12 cellular contexts compared by ENCODE assay signal in genomic region chr5:147874118-147874875, GRCh38. TPM values are rescaled to one million over a fixed set of nuclear protein-coding genes. Genes with fewer than 3 reads are reported as not detected.
A peak's percentile ranks its signal among the peaks of the same experiment; 100 is the strongest.
DNase-seq lines count a peak whose midpoint lies in the region; ATAC-seq and TF ChIP-seq lines count a peak whose summit lies in the region.
"Not testable (repeated sequence)": the region's sequence is repeated elsewhere in the genome, so short reads cannot be mapped to it uniquely, and the experiment has no call there.
"Had no signal": no experiment of that assay in that cellular context is flagged by ENCODE, and none has a peak within 500 bp of the region (broad histone marks: within the 10 kb centered on the region; RNA-seq: fewer than 3 reads in every experiment).

No MANE protein-coding gene starts in this region.

- H3K4me2 ChIP-seq in H9 (ENCODE audit: insufficient read depth, insufficient read length, low read length) (peak overlapping the region; percentile 61), neuronal stem cell (ENCODE audit: insufficient read depth, low read length, poor library complexity, severe bottlenecking) (peak overlapping the region; percentile 23)

- H3K27ac ChIP-seq in H9 (ENCODE audit: insufficient read length, low read depth, low read length) (peak overlapping the region; percentile 84), iPS-20b (ENCODE audit: low read length) (peak overlapping the region; percentile 29)
- not testable (repeated sequence) for H3K27ac ChIP-seq in neuronal stem cell (replicated peaks; ENCODE audit: low read length)

- not testable (repeated sequence) for H3K18ac ChIP-seq in H9 (ENCODE audit: insufficient read length, low read depth, low read length); neuronal stem cell (ENCODE audit: low read length)

- not testable (repeated sequence) for H3K14ac ChIP-seq in H9 (ENCODE audit: insufficient read depth, low read length); neuronal stem cell (ENCODE audit: low read length)

- H2BK5ac ChIP-seq in H9 (ENCODE audit: insufficient read length, low read length); neuronal stem cell (ENCODE audit: low read length): not testable (repeated sequence)

- not testable (repeated sequence) for H3K79me1 ChIP-seq in H9 (ENCODE audit: insufficient read depth, low read depth, low read length, poor library complexity, severe bottlenecking); neuronal stem cell (ENCODE audit: low read depth, low read length)

- not testable (repeated sequence) for H4K91ac ChIP-seq in H9 (ENCODE audit: insufficient read length, low read depth, low read length); neuronal stem cell (ENCODE audit: low read depth, low read length, poor library complexity)

- not testable (repeated sequence) for H3K36me3 ChIP-seq in iPS-20b (ENCODE audit: insufficient read depth, low read depth, low read length); neuronal stem cell (replicated peaks in 1 of 2; ENCODE audit: control insufficient read depth in 2 of 2, insufficient read depth in 2 of 2, low read length in 2 of 2)

- CTCF ChIA-PET in WTC11 (lab: Charles Lee) = interaction anchor here (0.6 to 1.7 kb wide), 2 partner anchors 13 kb away, joined by 3 to 6 read pairs; no protein-coding TSS in a partner anchor

- H3K23me2 ChIP-seq in H9 (ENCODE audit: insufficient read length, low read depth, low read length, poor library complexity, severe bottlenecking) = not testable (repeated sequence)

- not testable (repeated sequence) for TF ChIP-seq CTCF in H9 (conservative IDR thresholded peaks at IDR 0.05); WTC11 (IDR thresholded peaks at IDR 0.05)

- not testable (repeated sequence) for H2BK20ac ChIP-seq in H9 (ENCODE audit: low read depth, low read length, poor library complexity, severe bottlenecking)

- not testable (repeated sequence) for H3T11ph ChIP-seq in H9 (ENCODE audit: low read length)

- not testable (repeated sequence) for H2AFZ ChIP-seq in H9 (ENCODE audit: low read length); neuronal stem cell (ENCODE audit: low read length)

- peak overlapping the region; percentile 64 to 92 for H3K4me3 Mint-ChIP-seq in H9
- peak overlapping the region; percentile 96 for H3K4me3 Mint-ChIP-seq in WTC11

- peaks cover 16% of the 10 kb centered on the region; the same call in 1 of the 2 replicates for H3K79me2 ChIP-seq in H9 (ENCODE audit: insufficient read depth, low read length)

- not testable (repeated sequence) for H3K4ac ChIP-seq in H9 (ENCODE audit: low read depth, low read length); neuronal stem cell (ENCODE audit: low read length)

- not testable (repeated sequence) for H3K27me3 Mint-ChIP-seq in H9 (ENCODE audit: low read depth); WTC11 (ENCODE audit: low read depth)

- not testable (repeated sequence) for H3K9me3 Mint-ChIP-seq in H9, WTC11

- H4K5ac ChIP-seq in H9 (ENCODE audit: insufficient read length, low read depth, low read length) = not testable (repeated sequence)

- not testable (repeated sequence) for H2BK15ac ChIP-seq in H9 (ENCODE audit: low read depth, low read length); neuronal stem cell (ENCODE audit: low read length)

- POLR2A ChIA-PET in WTC11 (lab: Charles Lee) = interaction anchor here (0.5 to 2.0 kb wide), 4 partner anchors 11 to 1647 kb away, joined by 3 to 10 read pairs (median 6); no protein-coding TSS in a partner anchor

- H3K36me3 Mint-ChIP-seq in H9 (ENCODE audit: insufficient read depth in 1 of 3, low read depth in 3 of 3) (peaks cover 10 to 64% (median 22%) of the 10 kb centered on the region in 3 experiments), WTC11 (peaks cover 49% of the 10 kb centered on the region)

- not testable (repeated sequence) for H3K23ac ChIP-seq in H9 (ENCODE audit: insufficient read length, low read depth, low read length); neuronal stem cell (ENCODE audit: low read depth, low read length, poor library complexity)

- ATAC-seq in WTC11 = peak; percentile 92
- ATAC-seq in esophagus mucosa = peak; percentile 71

- WGBS in H9 (ENCODE audit: extremely low coverage, insufficient read length, low lambda C conversion rate) = 100% methylated on average over 2 of the region's 8 CpGs
- WGBS in neuronal stem cell (ENCODE audit: extremely low coverage in 2 of 2, insufficient read length in 2 of 2, insufficient replicate concordance in 1 of 2), 2 donors = 90% methylated on average over 2 of the region's 8 CpGs; no CpG with 5 or more reads in 1 of the 2 donors

- H3K9ac ChIP-seq in H9 (ENCODE audit: extremely low read depth, insufficient read length, low read length) (peak overlapping the region; percentile 1), iPS-20b (ENCODE audit: low read depth, low read length) (peak overlapping the region; percentile 93)
- not testable (repeated sequence) for H3K9ac ChIP-seq in neuronal stem cell (ENCODE audit: low read depth, low read length, poor library complexity)

- not testable (repeated sequence) for H2AK5ac ChIP-seq in H9 (ENCODE audit: insufficient read length, low read length); neuronal stem cell (ENCODE audit: low read depth, low read length)

- H4K20me1 ChIP-seq in H9 (ENCODE audit: control insufficient read depth, insufficient read depth, insufficient read length) = not testable (repeated sequence)

- H3K4me1 ChIP-seq in H9 (ENCODE audit: insufficient read depth, low read length); neuronal stem cell (ENCODE audit: control insufficient read depth in 2 of 2, insufficient read depth in 1 of 2, low read depth in 1 of 2, low read length in 2 of 2): not testable (repeated sequence)
- H3K4me1 ChIP-seq in iPS-20b (ENCODE audit: insufficient read depth, low read length) = peaks cover 28% of the 10 kb centered on the region

- not testable (repeated sequence) for H3K56ac ChIP-seq in H9 (ENCODE audit: insufficient read length, low read depth, low read length)

- H3K27me3 ChIP-seq in H9 (ENCODE audit: insufficient read depth, low read length); iPS-20b (ENCODE audit: insufficient read depth, low read length): not testable (repeated sequence)
- H3K27me3 ChIP-seq in neuronal stem cell (ENCODE audit: control insufficient read depth in 3 of 3, insufficient read depth in 3 of 3, low read depth in 1 of 3, low read length in 3 of 3) = peaks cover 0 to 12% (median 10%) of the 10 kb centered on the region in 3 experiments

- H3K4me1 Mint-ChIP-seq in H9 (peaks cover 63% of the 10 kb centered on the region in 2 experiments), WTC11 (peaks cover 72% of the 10 kb centered on the region)

- peak; percentile 96 for DNase-seq in H9
- peak; percentile 35 for DNase-seq in NCI-H460 (ENCODE audit: extremely low read depth, low read depth)
- DNase-seq in WTC11 (ENCODE audit: low spot score) = peak; percentile 74
- DNase-seq in iPS DF 4.7 (ENCODE audit: extremely low read depth, low spot score) = peak; percentile 93
- DNase-seq in neuronal stem cell (ENCODE audit: low spot score) = not testable (repeated sequence)

- peak overlapping the region; percentile 76 to 98 (median 93) for H3K27ac Mint-ChIP-seq in H9
- peak overlapping the region; percentile 98 for H3K27ac Mint-ChIP-seq in WTC11

- H3K9me3 ChIP-seq in H9 (ENCODE audit: control insufficient read depth, low read depth, low read length); iPS-20b (ENCODE audit: insufficient read depth, low read depth, low read length); neuronal stem cell (replicated peaks in 1 of 2; ENCODE audit: control insufficient read depth in 2 of 2, insufficient read depth in 1 of 2, low read depth in 1 of 2, low read length in 2 of 2): not testable (repeated sequence)

- not testable (repeated sequence) for H4K8ac ChIP-seq in H9 (replicated peaks; ENCODE audit: insufficient read length, low read depth, low read length); neuronal stem cell (ENCODE audit: low read depth, low read length)

- peak overlapping the region; percentile 55 for H3K4me3 ChIP-seq in iPS-20b (ENCODE audit: low read length)
- H3K4me3 ChIP-seq in neuronal stem cell (ENCODE audit: low read length in 2 of 2) = not testable (repeated sequence)

- H2BK12ac ChIP-seq in H9 (ENCODE audit: insufficient read length, low read depth, low read length); neuronal stem cell (ENCODE audit: low read length): not testable (repeated sequence)

- H2BK120ac ChIP-seq in H9 (ENCODE audit: low read depth, low read length, poor library complexity, severe bottlenecking); neuronal stem cell (ENCODE audit: low read depth, low read length): not testable (repeated sequence)

RNA-seq across cellular contexts. Expression of gene SCGB3A2, which starts 4.2 kb away (rescaled TPM):
- 62.5 and 66.0 TPM in 2 replicates for total RNA-seq in H9 (2021)
- not detected in 2 replicates for total RNA-seq in NCI-H460 (2014; rRNA removed; shearing (Covaris generic))
- polyA plus RNA-seq in NCI-H460 (2014; cell fraction: nucleus; rRNA removed) = not detected in 2 replicates
- total RNA-seq in WTC11 (2021) = 57.3 to 79.1 TPM (median 66.0 TPM) in 3 replicates
- total RNA-seq in esophagus mucosa = not detected
- not detected for polyA plus RNA-seq in neuronal stem cell (2013, experiment 1 of 2)
- not detected for polyA plus RNA-seq in neuronal stem cell (2013, experiment 2 of 2)
- total RNA-seq: CD4-positive, alpha-beta T cell; HepG2; Right ventricle myocardium inferior; SJCRH30 had no signal
- polyA plus RNA-seq: A549, HepG2 had no signal

RNA-seq across cellular contexts. Expression of gene C5orf46, which starts 32.0 kb away (rescaled TPM):
- not detected in 2 replicates for total RNA-seq in H9 (2021)
- not detected in 2 replicates for total RNA-seq in NCI-H460 (2014; rRNA removed; shearing (Covaris generic))
- polyA plus RNA-seq in NCI-H460 (2014; cell fraction: nucleus; rRNA removed) = not detected in 2 replicates
- total RNA-seq in WTC11 (2021) = not detected in 3 replicates
- total RNA-seq in esophagus mucosa = 0.36 TPM
- not detected for polyA plus RNA-seq in neuronal stem cell (2013, experiment 1 of 2)
- polyA plus RNA-seq in neuronal stem cell (2013, experiment 2 of 2) = not detected
- total RNA-seq: CD4-positive, alpha-beta T cell; HepG2 had no signal
- polyA plus RNA-seq: A549, HepG2 had no signal

RNA-seq across cellular contexts. Expression of gene SPINK1, which starts 42.8 kb away (rescaled TPM):
- total RNA-seq in H9 (2021) (2.0 and 3.1 TPM in 2 replicates), WTC11 (2021) (5.4 to 10.6 TPM (median 5.5 TPM) in 3 replicates), esophagus mucosa (not detected)
- not detected in 2 replicates for total RNA-seq in NCI-H460 (2014; rRNA removed; shearing (Covaris generic))
- polyA plus RNA-seq in NCI-H460 (2014; cell fraction: nucleus; rRNA removed) = not detected in 2 replicates
- not detected for polyA plus RNA-seq in neuronal stem cell (2013, experiment 1 of 2)
- polyA plus RNA-seq in neuronal stem cell (2013, experiment 2 of 2) = not detected
- total RNA-seq: CD4-positive, alpha-beta T cell; Right ventricle myocardium inferior; SJCRH30 had no signal

Comparison
In these comparisons a context has a peak if more than half of its experiments do, and no peak if none do; other contexts are left out.
1. RNA of gene SCGB3A2, which starts 4.2 kb away (total RNA-seq): 57.3 to 79.1 TPM in WTC11 and 62.5 to 66.0 TPM in H9; not detected in esophagus mucosa (single experiment) and not detected in NCI-H460; every median in the first group is over 10 times any median in the second.